Comparison of ENCODE assay signal across 8 cellular contexts in genomic region chr1:93878889-93879586, GRCh38. TPM values are rescaled to one million over a fixed set of nuclear protein-coding genes. Genes with fewer than 3 reads are reported as not detected.
DNase-seq lines count a peak whose midpoint lies in the region; ATAC-seq and TF ChIP-seq lines count a peak whose summit lies in the region.

Gene DNTTIP2, minus strand, starts transcription at chr1:93879206. Its CDS starts 58 bp downstream, at chr1:93879148.

- H4K91ac ChIP-seq in trophoblast cell (ENCODE audit: low read depth, low read length) = peak within 1 kb of the TSS; percentile 74

- peaks cover 8% of the 10 kb centered on the region for H3K79me2 ChIP-seq in trophoblast cell (ENCODE audit: control insufficient read depth, insufficient read depth, low read length, poor library complexity)

- H3K27ac ChIP-seq in cardiac muscle cell (peak within 1 kb of the TSS; percentile 98), trophoblast cell (ENCODE audit: low read depth, low read length) (peak within 1 kb of the TSS; percentile 91), transverse colon (peak within 1 kb of the TSS; percentile 87 to 95 (median 92))

- H2BK12ac ChIP-seq in trophoblast cell (ENCODE audit: low read length) = no peak within 1 kb of the TSS

- TF ChIP-seq EP300 in transverse colon (IDR thresholded peaks at IDR 0.05; ENCODE audit: low read depth) = no peak

- H2AFZ ChIP-seq in trophoblast cell (ENCODE audit: insufficient read depth, low read length, poor library complexity) = peak within 1 kb of the TSS; percentile 48

- intact Hi-C loops in transverse colon (cut with DNase I; ENCODE audit: low total_unique reads) = no loop called here

- H3K4ac ChIP-seq in trophoblast cell (ENCODE audit: low read depth, low read length) = peak within 1 kb of the TSS; percentile 95

- H3K79me1 ChIP-seq in trophoblast cell (ENCODE audit: low read length) = peaks cover 5% of the 10 kb centered on the region

- H3K9me3 ChIP-seq in adipocyte (ENCODE audit: control insufficient read depth, low read length) = no peaks in the 10 kb centered on the region
- H3K9me3 ChIP-seq in cardiac muscle cell (ENCODE audit: low read depth) = no peaks in the 10 kb centered on the region
- H3K9me3 ChIP-seq in trophoblast cell (ENCODE audit: insufficient read depth, low read depth, low read length) = no peaks in the 10 kb centered on the region
- no peaks in the 10 kb centered on the region for H3K9me3 ChIP-seq in transverse colon

- H3K18ac ChIP-seq in trophoblast cell (ENCODE audit: low read length) = peak within 1 kb of the TSS; percentile 43

- peak within 1 kb of the TSS; percentile 86 for H3K4me2 ChIP-seq in trophoblast cell (ENCODE audit: low read length)

- DNase-seq in GM12865 (ENCODE audit: low read depth) = peak; percentile 92
- peak; percentile 91 to 96 (median 94) for DNase-seq in NCI-H1417 (lab: John Stamatoyannopoulos, UW)
- DNase-seq in T follicular helper cell (ENCODE audit: low read depth) = peak; percentile 83
- DNase-seq in adipocyte (ENCODE audit: low read depth) = peak; percentile 98
- peak; percentile 93 to 95 for DNase-seq in cardiac muscle cell (ENCODE audit: low read depth in 1 of 2, low spot score in 1 of 2)
- peak; percentile 90 to 97 for DNase-seq in trophoblast cell
- peak; percentile 93 for DNase-seq in transverse colon

- peaks cover 44% of the 10 kb centered on the region for H3K36me3 ChIP-seq in adipocyte (ENCODE audit: control insufficient read depth, insufficient read depth, low read length, severe bottlenecking)
- peaks cover 28% of the 10 kb centered on the region for H3K36me3 ChIP-seq in cardiac muscle cell
- peaks cover 4 to 16% of the 10 kb centered on the region in 2 experiments for H3K36me3 ChIP-seq in trophoblast cell (ENCODE audit: control insufficient read depth in 1 of 2, insufficient read depth in 2 of 2, low read length in 2 of 2)
- H3K36me3 ChIP-seq in transverse colon = peaks cover 0 to 22% (median 6%) of the 10 kb centered on the region in 4 donors

- WGBS in trophoblast cell (ENCODE audit: extremely low coverage, insufficient coverage, insufficient read length) = no CpG with 5 or more reads among the region's 50 CpGs
- WGBS in transverse colon (ENCODE audit: low coverage in 1 of 2), 2 donors = 0 to 9% methylated on average over 4 to 50 of the region's 50 CpGs

- peaks cover 22% of the 10 kb centered on the region for H3K4me1 ChIP-seq in adipocyte (ENCODE audit: control insufficient read depth, insufficient read depth, low read length)
- H3K4me1 ChIP-seq in cardiac muscle cell (ENCODE audit: low read depth) = peaks cover 4% of the 10 kb centered on the region
- peaks cover 3% of the 10 kb centered on the region in 2 experiments for H3K4me1 ChIP-seq in trophoblast cell (ENCODE audit: control insufficient read depth in 1 of 2, insufficient read depth in 2 of 2, low read length in 2 of 2)
- H3K4me1 ChIP-seq in transverse colon = peaks cover 10 to 34% (median 21%) of the 10 kb centered on the region in 4 donors

- in situ Hi-C loops in transverse colon (cut with MboI; ENCODE audit: low pct_ligation_motif_present in 1 of 4, low pct_unique_long_range_greater_than_20kb in 1 of 4, low sequenced_read_pairs in 3 of 4) = no loop called here

- H4K12ac ChIP-seq in trophoblast cell (ENCODE audit: low read depth, low read length) = peak within 1 kb of the TSS; percentile 93

- H3K4me3 ChIP-seq in GM12865 (ENCODE audit: low read depth, low read length) (peak within 1 kb of the TSS; percentile 68), adipocyte (ENCODE audit: low read length) (peak within 1 kb of the TSS; percentile 100), cardiac muscle cell (peak within 1 kb of the TSS; percentile 94), trophoblast cell (ENCODE audit: low read depth, low read length) (peak within 1 kb of the TSS; percentile 98), transverse colon (peak within 1 kb of the TSS; percentile 82 to 95 (median 88))

- peak within 1 kb of the TSS; percentile 13 for H2BK120ac ChIP-seq in trophoblast cell (ENCODE audit: insufficient read depth, low read length, poor library complexity)

- H3K9ac ChIP-seq in adipocyte (ENCODE audit: low read length) = peak within 1 kb of the TSS; percentile 91
- peak within 1 kb of the TSS; percentile 98 for H3K9ac ChIP-seq in trophoblast cell (ENCODE audit: low read length)

- TF ChIP-seq CTCF in GM12865 (IDR thresholded peaks at IDR 0.05; ENCODE audit: insufficient read depth, low read depth, low read length, missing control alignments) = no peak
- TF ChIP-seq CTCF in cardiac muscle cell (IDR thresholded peaks at IDR 0.05; ENCODE audit: low read depth, low read length) = no peak
- no peak for TF ChIP-seq CTCF in transverse colon (IDR thresholded peaks at IDR 0.05)

- peak within 1 kb of the TSS; percentile 78 for H3K14ac ChIP-seq in trophoblast cell (ENCODE audit: low read length)

- H3K27me3 ChIP-seq in adipocyte (replicated peaks; ENCODE audit: control insufficient read depth, insufficient read depth, low read length) (no peaks in the 10 kb centered on the region), cardiac muscle cell (no peaks in the 10 kb centered on the region), trophoblast cell (ENCODE audit: insufficient read depth, low read length) (no peaks in the 10 kb centered on the region), transverse colon (no peaks in the 10 kb centered on the region)

- peak within 1 kb of the TSS; percentile 60 for H2BK5ac ChIP-seq in trophoblast cell (ENCODE audit: low read depth, low read length, poor library complexity)

- no peak within 1 kb of the TSS for H3K23ac ChIP-seq in trophoblast cell (ENCODE audit: low read length)

- H4K8ac ChIP-seq in trophoblast cell (ENCODE audit: low read depth, low read length) = peak within 1 kb of the TSS; percentile 85

- TF ChIP-seq POLR2A in transverse colon (IDR thresholded peaks at IDR 0.05) = peak; percentile 92

- ATAC-seq in HG02759 (IDR thresholded peaks at IDR 0.05; ENCODE audit: unreplicated experiment) = peak; percentile 96

- H2AK5ac ChIP-seq in trophoblast cell (ENCODE audit: low read length) = peak within 1 kb of the TSS; percentile 26

RNA-seq across cellular contexts. Expression of gene DNTTIP2, which starts in this region (rescaled TPM):
- total RNA-seq in cardiac muscle cell = 10.4 and 13.9 TPM in 2 replicates
- polyA plus RNA-seq in cardiac muscle cell = 38.5 and 64.0 TPM in 2 replicates
- polyA plus RNA-seq in trophoblast cell (2013) = 93.8 and 103 TPM in 2 replicates
- 10 to 100 TPM in 3 of 4 donors, 1 to 10 TPM in 1; 3.0 to 37.6 (median 24.2) TPM for total RNA-seq in transverse colon

Comparison
In these comparisons a context has a peak if more than half of its experiments do, and no peak if none do; other contexts are left out.
1. Peak in every context shown above with its lines: DNase-seq, ATAC-seq, H3K4me3 ChIP-seq and H3K27ac ChIP-seq.